13 cellular contexts compared by ENCODE assay signal in genomic region chr17:28891201-28891600, GRCh38. TPM values are rescaled to one million over a fixed set of nuclear protein-coding genes. Genes with fewer than 3 reads are reported as not detected.
DNase-seq lines count a peak whose midpoint lies in the region; ATAC-seq, FAIRE-seq and TF ChIP-seq lines count a peak whose summit lies in the region.
"Had no signal": no experiment of that assay in that cellular context is flagged by ENCODE, and none has a peak within 500 bp of the region (broad histone marks: within the 10 kb centered on the region; RNA-seq: fewer than 3 reads in every experiment).

No MANE protein-coding gene starts in this region.

- BruUV-seq in K562 (replicated peaks; lab: Mats Ljungman, UMichigan) = no TSS peak

- no peak; the same call in 1 of the 2 replicates for TF ChIP-seq POLR2A in K562 (conservative IDR thresholded peaks at IDR 0.05)

- peaks cover 9 to 22% of the 10 kb centered on the region in 2 experiments; a peak in 4 of 5 replicates for H3K4me1 ChIP-seq in K562 (replicated peaks in 1 of 2; ENCODE audit: control insufficient read depth in 2 of 2, insufficient read depth in 2 of 2, low read length in 2 of 2)

- no peaks in the 10 kb centered on the region for H3K9me3 Mint-ChIP-seq in activated naive CD4-positive, alpha-beta T cell treated with anti-CD3 and anti-CD28 coated beads, Interleukin-2, amount 50 U/mL, for 24 hours
- H3K9me3 Mint-ChIP-seq in stimulated activated memory B cell treated with anti-CD40 and anti-IgM and Interleukin-4, amounts not matched to agents 10 μg/mL and 1 μg/mL and 100 μg/mL, for 72 hours = no peaks in the 10 kb centered on the region

- no peak overlapping the region for H3K4me3 ChIP-seq in K562
- H3K4me3 ChIP-seq: HAP-1, psoas muscle had no signal

- peaks cover 64% of the 10 kb centered on the region for H3K4me1 Mint-ChIP-seq in activated naive CD4-positive, alpha-beta T cell treated with anti-CD3 and anti-CD28 coated beads, Interleukin-2, amount 50 U/mL, for 24 hours
- H3K4me1 Mint-ChIP-seq in stimulated activated memory B cell treated with anti-CD40 and anti-IgM and Interleukin-4, amounts not matched to agents 10 μg/mL and 1 μg/mL and 100 μg/mL, for 72 hours = peaks cover 85% of the 10 kb centered on the region

- TF ChIP-seq RAD21 in K562 (CRISPR knock-in tag; conservative IDR thresholded peaks at IDR 0.05 in 1 of 2, IDR thresholded peaks at IDR 0.05 in 1 of 2) = no peak

- intact Hi-C loops in K562 (cut with micrococcal nuclease) = no loop called here

- no peak overlapping the region; the same call in 2 of the 3 replicates for H3K27ac ChIP-seq in K562 (ENCODE audit: extremely low read depth, low read depth, low read length)
- H3K27ac ChIP-seq: psoas muscle had no signal

- H3K36me3 Mint-ChIP-seq in activated naive CD4-positive, alpha-beta T cell treated with anti-CD3 and anti-CD28 coated beads, Interleukin-2, amount 50 U/mL, for 24 hours = peaks cover 11% of the 10 kb centered on the region
- peaks cover 43% of the 10 kb centered on the region for H3K36me3 Mint-ChIP-seq in stimulated activated memory B cell treated with anti-CD40 and anti-IgM and Interleukin-4, amounts not matched to agents 10 μg/mL and 1 μg/mL and 100 μg/mL, for 72 hours

- H3K27me3 ChIP-seq in K562 (ENCODE audit: control insufficient read depth in 2 of 2, insufficient read depth in 2 of 2, low read length in 2 of 2) = no peaks in the 10 kb centered on the region

- H3K79me2 ChIP-seq in K562 (ENCODE audit: control insufficient read depth, insufficient read depth, low read length) = peaks cover 27% of the 10 kb centered on the region

- TF ChIP-seq EP300 in K562 (IDR thresholded peaks at IDR 0.05; ENCODE audit: low read length) = no peak

- H3K9me3 ChIP-seq in K562 (replicated peaks; ENCODE audit: control insufficient read depth, insufficient read depth, low read depth, low read length) = no peaks in the 10 kb centered on the region
- H3K9me3 ChIP-seq: HAP-1, psoas muscle had no signal

- no peaks in the 10 kb centered on the region for H3K27me3 Mint-ChIP-seq in activated naive CD4-positive, alpha-beta T cell treated with anti-CD3 and anti-CD28 coated beads, Interleukin-2, amount 50 U/mL, for 24 hours
- H3K27me3 Mint-ChIP-seq in stimulated activated memory B cell treated with anti-CD40 and anti-IgM and Interleukin-4, amounts not matched to agents 10 μg/mL and 1 μg/mL and 100 μg/mL, for 72 hours = no peaks in the 10 kb centered on the region

- H3K9me1 ChIP-seq in K562 (ENCODE audit: control insufficient read depth, insufficient read depth, low read length) = no peaks in the 10 kb centered on the region

- H2AFZ ChIP-seq in K562 (ENCODE audit: low read depth, low read length) = no peak overlapping the region

- DNase-seq in activated naive CD4-positive, alpha-beta T cell treated with anti-CD3 and anti-CD28 coated beads, Interleukin-2, amount 50 U/mL, for 16 hours = no peak
- DNase-seq in K562 (ENCODE audit: extremely low read depth in 1 of 4, low spot score in 3 of 4) (no peak), amygdala (lab: John Stamatoyannopoulos, UW) (no peak), DMS153 treated with DMSO at 0.1 percent for 48 hours (lab: John Stamatoyannopoulos, UW; ENCODE audit: unreplicated experiment) (no peak)
- DNase-seq: EL, NCI-H1048, psoas muscle had no signal

- POLR2A ChIA-PET in K562 (lab: Yijun Ruan, JAX) = interaction anchor here (0.6 to 0.8 kb wide), 4 partner anchors 13 to 124 kb away, joined by 3 to 5 read pairs (median 3); no protein-coding TSS in a partner anchor

- in situ Hi-C loops in K562 (cut with MboI) = no loop called here

- H3K4me3 Mint-ChIP-seq in activated naive CD4-positive, alpha-beta T cell treated with anti-CD3 and anti-CD28 coated beads, Interleukin-2, amount 50 U/mL, for 24 hours = no peak overlapping the region
- peak overlapping the region; percentile 56 for H3K4me3 Mint-ChIP-seq in stimulated activated memory B cell treated with anti-CD40 and anti-IgM and Interleukin-4, amounts not matched to agents 10 μg/mL and 1 μg/mL and 100 μg/mL, for 72 hours

- peak; percentile 42 for FAIRE-seq in K562 (lab: Jason Lieb, UNC)
- FAIRE-seq: colon had no signal

- no peaks in the 10 kb centered on the region; the same call in 1 of the 2 replicates for H4K20me1 ChIP-seq in K562 (replicated peaks; ENCODE audit: control insufficient read depth, insufficient read depth, low read length)

- CTCF ChIA-PET in K562 (lab: Yijun Ruan, JAX; ENCODE audit: low intra/inter-chr PET ratio) = no interaction called here

- H3K9ac ChIP-seq in K562 (ENCODE audit: insufficient read depth in 1 of 2, low read depth in 2 of 2, low read length in 2 of 2) = no peak overlapping the region

- TF ChIP-seq CTCF in K562 (IDR thresholded peaks at IDR 0.05 in 2 of 3, conservative IDR thresholded peaks at IDR 0.05 in 1 of 3; ENCODE audit: insufficient read depth in 2 of 3, low read depth in 1 of 3, low read length in 3 of 3) = no peak

- H3K27ac Mint-ChIP-seq in activated naive CD4-positive, alpha-beta T cell treated with anti-CD3 and anti-CD28 coated beads, Interleukin-2, amount 50 U/mL, for 24 hours = peak overlapping the region; percentile 93
- peak overlapping the region; percentile 100 for H3K27ac Mint-ChIP-seq in stimulated activated memory B cell treated with anti-CD40 and anti-IgM and Interleukin-4, amounts not matched to agents 10 μg/mL and 1 μg/mL and 100 μg/mL, for 72 hours

- WGBS in K562 (ENCODE audit: insufficient coverage, low coverage, missing lambda C conversion rate) = 69% methylated on average over 1 of the region's 1 CpG

- no peak overlapping the region for H3K4me2 ChIP-seq in K562 (ENCODE audit: insufficient read depth, low read length)

- peaks cover 22% of the 10 kb centered on the region; the same call in 2 of the 3 replicates for H3K36me3 ChIP-seq in K562 (ENCODE audit: control insufficient read depth, insufficient read depth, low read length)

- no peak; the same call in 2 of the 3 replicates for ATAC-seq in K562
- no peak for ATAC-seq in stimulated activated memory B cell treated with anti-CD40 and anti-IgM and Interleukin-4, amounts not matched to agents 10 μg/mL and 1 μg/mL and 100 μg/mL, for 72 hours
- ATAC-seq: activated CD4-positive, CD25-positive, alpha-beta regulatory T cell treated with anti-CD3 and anti-CD28 coated beads, Interleukin-2, amount 50 U/mL, for 24 hours; SK-N-SH treated with all-trans-retinoic acid at 6 μM for 48 hours had no signal

RNA-seq across cellular contexts. Expression of gene FLOT2, which starts 6.3 kb away (rescaled TPM):
- 71.3 and 104 TPM in 2 replicates for total RNA-seq in K562 (2011; cell fraction: chromatin; rRNA removed; ENCODE audit: low replicate concordance)
- 66.8 and 70.7 TPM in 2 replicates for total RNA-seq in K562 (2011; cell fraction: nucleolus; rRNA removed)
- 69.2 and 74.4 TPM in 2 replicates for total RNA-seq in K562 (2011; cell fraction: nucleoplasm; rRNA removed)
- total RNA-seq in K562 (2014; rRNA removed) = 41.7 and 47.7 TPM in 2 replicates
- 22.8 and 28.5 TPM in 2 replicates for total RNA-seq in K562 (2014; rRNA removed; fragmentation: Illumina TruSeq; extraction: Trizol)
- total RNA-seq in K562 (2015; rRNA removed; fragmentation: Illumina TruSeq; extraction: Trizol) = 38.1 and 40.6 TPM in 2 replicates
- total RNA-seq in K562 (2021) = 138 and 143 TPM in 2 replicates
- polyA plus RNA-seq in K562 (2011; rRNA removed) = 90.8 and 99.7 TPM in 2 replicates
- polyA plus RNA-seq in K562 (2011; cell fraction: cytosol; rRNA removed) = 118 and 151 TPM in 2 replicates
- polyA plus RNA-seq in K562 (2011; cell fraction: nucleus; rRNA removed) = 86.5 and 110 TPM in 2 replicates
- polyA plus RNA-seq in K562 (2012) = 106 and 168 TPM in 2 replicates
- polyA plus RNA-seq in K562 (2014; fragmentation: Illumina TruSeq; extraction: Trizol) = 87.8 and 95.5 TPM in 2 replicates
- 10 to 100 TPM; 17.5 to 30.1 TPM for polyA plus RNA-seq in K562 (2014; fragmentation: Nextera tagmentation; extraction: Ambion mirVana)
- 72.2 and 72.7 TPM in 2 replicates for polyA plus RNA-seq in K562 (2014; rRNA removed)
- 114 and 143 TPM in 2 replicates for polyA minus RNA-seq in K562 (2011; rRNA and poly(A)+ RNA removed)
- 86.6 and 88.6 TPM in 2 replicates for polyA minus RNA-seq in K562 (2011; cell fraction: cytosol; rRNA and poly(A)+ RNA removed)
- 16.2 and 18.3 TPM in 2 replicates for polyA minus RNA-seq in K562 (2011; cell fraction: nucleus; rRNA and poly(A)+ RNA removed)

RNA-seq across cellular contexts. Expression of gene DHRS13, which starts 11.7 kb away (rescaled TPM):
- total RNA-seq in K562 (2011; cell fraction: chromatin; rRNA removed; ENCODE audit: low replicate concordance) = 64.4 and 82.9 TPM in 2 replicates
- 76.9 and 79.7 TPM in 2 replicates for total RNA-seq in K562 (2011; cell fraction: nucleolus; rRNA removed)
- 79.7 and 82.1 TPM in 2 replicates for total RNA-seq in K562 (2011; cell fraction: nucleoplasm; rRNA removed)
- total RNA-seq in K562 (2014; rRNA removed) = 52.3 and 56.7 TPM in 2 replicates
- total RNA-seq in K562 (2014; rRNA removed; fragmentation: Illumina TruSeq; extraction: Trizol) = 21.5 and 25.2 TPM in 2 replicates
- 31.2 and 33.5 TPM in 2 replicates for total RNA-seq in K562 (2015; rRNA removed; fragmentation: Illumina TruSeq; extraction: Trizol)
- 39.5 and 42.4 TPM in 2 replicates for total RNA-seq in K562 (2021)
- polyA plus RNA-seq in K562 (2011; rRNA removed) = 26.9 and 36.3 TPM in 2 replicates
- 40.5 and 70.4 TPM in 2 replicates for polyA plus RNA-seq in K562 (2011; cell fraction: cytosol; rRNA removed)
- polyA plus RNA-seq in K562 (2011; cell fraction: nucleus; rRNA removed) = 24.6 and 32.8 TPM in 2 replicates
- 19.4 and 24.0 TPM in 2 replicates for polyA plus RNA-seq in K562 (2012)
- polyA plus RNA-seq in K562 (2014; fragmentation: Illumina TruSeq; extraction: Trizol) = 30.2 and 32.3 TPM in 2 replicates
- under 1 TPM in 1 of 2 experiments, not detected in 1; 0.32 TPM for polyA plus RNA-seq in K562 (2014; fragmentation: Nextera tagmentation; extraction: Ambion mirVana)
- 44.9 and 53.3 TPM in 2 replicates for polyA plus RNA-seq in K562 (2014; rRNA removed)
- 25.0 and 26.0 TPM in 2 replicates for polyA minus RNA-seq in K562 (2011; rRNA and poly(A)+ RNA removed)
- polyA minus RNA-seq in K562 (2011; cell fraction: cytosol; rRNA and poly(A)+ RNA removed) = 14.7 and 20.7 TPM in 2 replicates
- 16.6 and 16.9 TPM in 2 replicates for polyA minus RNA-seq in K562 (2011; cell fraction: nucleus; rRNA and poly(A)+ RNA removed)

RNA-seq across cellular contexts. Expression of gene ERAL1, which starts 36.4 kb away (rescaled TPM):
- 47.5 and 136 TPM in 2 replicates for total RNA-seq in K562 (2011; cell fraction: chromatin; rRNA removed; ENCODE audit: low replicate concordance)
- 90.7 and 91.3 TPM in 2 replicates for total RNA-seq in K562 (2011; cell fraction: nucleolus; rRNA removed)
- total RNA-seq in K562 (2011; cell fraction: nucleoplasm; rRNA removed) = 66.9 and 68.4 TPM in 2 replicates
- total RNA-seq in K562 (2014; rRNA removed) (65.2 and 82.2 TPM in 2 replicates), K562 (2014; rRNA removed; fragmentation: Illumina TruSeq; extraction: Trizol) (35.9 and 37.5 TPM in 2 replicates), K562 (2015; rRNA removed; fragmentation: Illumina TruSeq; extraction: Trizol) (42.2 and 44.8 TPM in 2 replicates), K562 (2021) (97.5 and 98.3 TPM in 2 replicates)
- polyA plus RNA-seq in K562 (2011; rRNA removed) (123 and 132 TPM in 2 replicates), K562 (2014; fragmentation: Illumina TruSeq; extraction: Trizol) (143 and 149 TPM in 2 replicates), K562 (2014; fragmentation: Nextera tagmentation; extraction: Ambion mirVana) (100 to 1,000 TPM; 306 to 351 TPM), K562 (2014; rRNA removed) (106 and 135 TPM in 2 replicates)
- 145 and 255 TPM in 2 replicates for polyA plus RNA-seq in K562 (2011; cell fraction: cytosol; rRNA removed)
- 106 and 137 TPM in 2 replicates for polyA plus RNA-seq in K562 (2011; cell fraction: nucleus; rRNA removed)
- polyA plus RNA-seq in K562 (2012) = 90.4 and 103 TPM in 2 replicates
- 74.6 and 135 TPM in 2 replicates for polyA minus RNA-seq in K562 (2011; rRNA and poly(A)+ RNA removed)
- polyA minus RNA-seq in K562 (2011; cell fraction: cytosol; rRNA and poly(A)+ RNA removed) = 72.4 and 111 TPM in 2 replicates
- polyA minus RNA-seq in K562 (2011; cell fraction: nucleus; rRNA and poly(A)+ RNA removed) = 45.1 and 67.7 TPM in 2 replicates

RNA-seq across cellular contexts. Expression of gene FAM222B, which starts 48.6 kb away (rescaled TPM):
- 115 and 118 TPM in 2 replicates for total RNA-seq in K562 (2011; cell fraction: chromatin; rRNA removed; ENCODE audit: low replicate concordance)
- 34.0 and 45.9 TPM in 2 replicates for total RNA-seq in K562 (2011; cell fraction: nucleolus; rRNA removed)
- 86.2 and 134 TPM in 2 replicates for total RNA-seq in K562 (2011; cell fraction: nucleoplasm; rRNA removed)
- total RNA-seq in K562 (2014; rRNA removed) (7.4 and 14.0 TPM in 2 replicates), K562 (2014; rRNA removed; fragmentation: Illumina TruSeq; extraction: Trizol) (7.5 and 8.5 TPM in 2 replicates), K562 (2015; rRNA removed; fragmentation: Illumina TruSeq; extraction: Trizol) (8.5 TPM in 2 replicates), K562 (2021) (31.1 and 32.9 TPM in 2 replicates)
- polyA plus RNA-seq in K562 (2011; rRNA removed) (7.3 and 8.3 TPM in 2 replicates), K562 (2014; fragmentation: Illumina TruSeq; extraction: Trizol) (34.5 and 34.6 TPM in 2 replicates), K562 (2014; fragmentation: Nextera tagmentation; extraction: Ambion mirVana) (1 to 10 TPM; 4.0 to 6.7 TPM), K562 (2014; rRNA removed) (10.9 TPM in 2 replicates)
- polyA plus RNA-seq in K562 (2011; cell fraction: cytosol; rRNA removed) = 11.9 and 18.3 TPM in 2 replicates
- 10.0 and 18.6 TPM in 2 replicates for polyA plus RNA-seq in K562 (2011; cell fraction: nucleus; rRNA removed)
- polyA plus RNA-seq in K562 (2012) = 21.1 and 26.3 TPM in 2 replicates
- polyA minus RNA-seq in K562 (2011; rRNA and poly(A)+ RNA removed) = 17.9 and 18.4 TPM in 2 replicates
- polyA minus RNA-seq in K562 (2011; cell fraction: cytosol; rRNA and poly(A)+ RNA removed) = 20.8 and 24.7 TPM in 2 replicates
- polyA minus RNA-seq in K562 (2011; cell fraction: nucleus; rRNA and poly(A)+ RNA removed) = 7.1 and 7.9 TPM in 2 replicates
